10 cellular contexts compared by ENCODE assay signal in genomic region chr21:20997308-20997632, GRCh38. TPM values are rescaled to one million over a fixed set of nuclear protein-coding genes. Genes with fewer than 3 reads are reported as not detected.
DNase-seq lines count a peak whose midpoint lies in the region; ATAC-seq and TF ChIP-seq lines count a peak whose summit lies in the region.
"Had no signal": no experiment of that assay in that cellular context is flagged by ENCODE, and none has a peak within 500 bp of the region (broad histone marks: within the 10 kb centered on the region; RNA-seq: fewer than 3 reads in every experiment).

No MANE protein-coding gene starts in this region.

- ATAC-seq in activated naive CD4-positive, alpha-beta T cell treated with anti-CD3 and anti-CD28 coated beads, Interleukin-2, amount 50 U/mL, for 72 hours: no peak
- ATAC-seq in natural killer cell treated with Interleukin-12 subunit alpha and Interleukin-12 subunit beta and Interleukin-15 and Interleukin-18, amount 100 ng/mL, for 72 hours: no peak
- ATAC-seq in upper lobe of left lung (ENCODE audit: low FRiP score in 2 of 2) (peak; percentile 31 to 38), HG03571 (IDR thresholded peaks at IDR 0.05; ENCODE audit: unreplicated experiment) (no peak)

- H3K9me3 Mint-ChIP-seq in activated naive CD4-positive, alpha-beta T cell treated with anti-CD3 and anti-CD28 coated beads, Interleukin-2, amount 50 U/mL, for 24 hours: no peaks in the 10 kb centered on the region
- no peaks in the 10 kb centered on the region for H3K9me3 Mint-ChIP-seq in activated naive CD4-positive, alpha-beta T cell treated with anti-CD3 and anti-CD28 coated beads, Interleukin-2, amount 50 U/mL, for 72 hours
- no peaks in the 10 kb centered on the region for H3K9me3 Mint-ChIP-seq in natural killer cell treated with Interleukin-12 subunit alpha and Interleukin-12 subunit beta and Interleukin-15 and Interleukin-18, amount 100 ng/mL, for 72 hours

- no peak overlapping the region for H3K27ac Mint-ChIP-seq in activated naive CD4-positive, alpha-beta T cell treated with anti-CD3 and anti-CD28 coated beads, Interleukin-2, amount 50 U/mL, for 24 hours
- H3K27ac Mint-ChIP-seq in activated naive CD4-positive, alpha-beta T cell treated with anti-CD3 and anti-CD28 coated beads, Interleukin-2, amount 50 U/mL, for 72 hours: no peak overlapping the region
- H3K27ac Mint-ChIP-seq in natural killer cell treated with Interleukin-12 subunit alpha and Interleukin-12 subunit beta and Interleukin-15 and Interleukin-18, amount 100 ng/mL, for 72 hours: no peak overlapping the region

- no peak for DNase-seq in activated naive CD4-positive, alpha-beta T cell treated with anti-CD3 and anti-CD28 coated beads, Interleukin-2, amount 50 U/mL, for 72 hours (ENCODE audit: low spot score in 2 of 2)
- DNase-seq in fibroblast of pulmonary artery (ENCODE audit: low read depth) (no peak), upper lobe of left lung (peak in 1 of 2 donors; percentile 47), dedifferentiated amniotic fluid mesenchymal stem cell (ENCODE audit: extremely low spot score) (no peak), erythroblast (lab: John Stamatoyannopoulos, UW) (no peak)
- DNase-seq in natural killer cell treated with Interleukin-12 subunit alpha and Interleukin-12 subunit beta and Interleukin-15 and Interleukin-18, amount 100 ng/mL, for 72 hours (ENCODE audit: low spot score): no peak
- DNase-seq: Karpas-422 had no signal

- H3K27me3 Mint-ChIP-seq in activated naive CD4-positive, alpha-beta T cell treated with anti-CD3 and anti-CD28 coated beads, Interleukin-2, amount 50 U/mL, for 24 hours: peaks cover 34% of the 10 kb centered on the region
- H3K27me3 Mint-ChIP-seq in natural killer cell treated with Interleukin-12 subunit alpha and Interleukin-12 subunit beta and Interleukin-15 and Interleukin-18, amount 100 ng/mL, for 72 hours: peaks cover 0 to 2% of the 10 kb centered on the region in 2 donors

- peaks cover 11 to 25% (median 14%) of the 10 kb centered on the region in 4 donors for H3K4me1 ChIP-seq in upper lobe of left lung
- H3K4me1 ChIP-seq: BLaER1 had no signal

- no peaks in the 10 kb centered on the region for H3K9me3 ChIP-seq in upper lobe of left lung

- peaks cover 13% of the 10 kb centered on the region for H3K4me1 Mint-ChIP-seq in activated naive CD4-positive, alpha-beta T cell treated with anti-CD3 and anti-CD28 coated beads, Interleukin-2, amount 50 U/mL, for 24 hours
- peaks cover 0 to 15% of the 10 kb centered on the region in 2 donors for H3K4me1 Mint-ChIP-seq in natural killer cell treated with Interleukin-12 subunit alpha and Interleukin-12 subunit beta and Interleukin-15 and Interleukin-18, amount 100 ng/mL, for 72 hours (ENCODE audit: low read depth in 2 of 2)

- TF ChIP-seq EP300 in upper lobe of left lung (IDR thresholded peaks at IDR 0.05): no peak

- peaks cover 0 to 5% (median 5%) of the 10 kb centered on the region in 4 donors for H3K27me3 ChIP-seq in upper lobe of left lung
- H3K27me3 ChIP-seq: BLaER1 had no signal

- TF ChIP-seq CTCF in fibroblast of pulmonary artery (IDR thresholded peaks at IDR 0.05; ENCODE audit: low read length, missing control alignments) (no peak), upper lobe of left lung (IDR thresholded peaks at IDR 0.05) (no peak)

- H3K4me3 ChIP-seq in fibroblast of pulmonary artery (replicated peaks; ENCODE audit: low read depth, low read length) (peak overlapping the region; percentile 77), upper lobe of left lung (peak overlapping the region; percentile 28 to 57 (median 50))

- no peak overlapping the region for H3K27ac ChIP-seq in upper lobe of left lung
- H3K27ac ChIP-seq: BLaER1 had no signal

- 0% methylated on average over 1 to 20 of the region's 20 CpGs for WGBS in upper lobe of left lung, 2 donors

- H3K36me3 ChIP-seq in upper lobe of left lung: no peaks in the 10 kb centered on the region
- H3K36me3 ChIP-seq: BLaER1 had no signal

- TF ChIP-seq POLR2A in upper lobe of left lung (IDR thresholded peaks at IDR 0.05) (no peak), erythroblast (IDR thresholded peaks at IDR 0.05; ENCODE audit: low read length) (no peak)

- H3K36me3 Mint-ChIP-seq in activated naive CD4-positive, alpha-beta T cell treated with anti-CD3 and anti-CD28 coated beads, Interleukin-2, amount 50 U/mL, for 24 hours: no peaks in the 10 kb centered on the region
- no peaks in the 10 kb centered on the region for H3K36me3 Mint-ChIP-seq in activated naive CD4-positive, alpha-beta T cell treated with anti-CD3 and anti-CD28 coated beads, Interleukin-2, amount 50 U/mL, for 72 hours
- H3K36me3 Mint-ChIP-seq in natural killer cell treated with Interleukin-12 subunit alpha and Interleukin-12 subunit beta and Interleukin-15 and Interleukin-18, amount 100 ng/mL, for 72 hours: no peaks in the 10 kb centered on the region

- peak overlapping the region; percentile 16 for H3K4me3 Mint-ChIP-seq in activated naive CD4-positive, alpha-beta T cell treated with anti-CD3 and anti-CD28 coated beads, Interleukin-2, amount 50 U/mL, for 24 hours
- peak overlapping the region; percentile 38 for H3K4me3 Mint-ChIP-seq in natural killer cell treated with Interleukin-12 subunit alpha and Interleukin-12 subunit beta and Interleukin-15 and Interleukin-18, amount 100 ng/mL, for 72 hours

RNA-seq across cellular contexts. Expression of gene NCAM2, which starts 0.9 kb away (rescaled TPM):
- total RNA-seq in activated naive CD4-positive, alpha-beta T cell treated with anti-CD3 and anti-CD28 coated beads, Interleukin-2, amount 50 U/mL, for 72 hours: not detected
- total RNA-seq in natural killer cell treated with Interleukin-12 subunit alpha and Interleukin-12 subunit beta and Interleukin-15 and Interleukin-18, amount 100 ng/mL, for 72 hours: not detected
- 1 to 10 TPM; 2.0 to 8.6 (median 2.9) TPM for total RNA-seq in upper lobe of left lung

Comparison
In these comparisons a context has a peak if more than half of its experiments do, and no peak if none do; other contexts are left out.
1. ATAC-seq: peak in upper lobe of left lung (2 of 2); none in activated naive CD4-positive, alpha-beta T cell treated with anti-CD3 and anti-CD28 coated beads, Interleukin-2, amount 50 U/mL, for 72 hours (0 of 2), natural killer cell treated with Interleukin-12 subunit alpha and Interleukin-12 subunit beta and Interleukin-15 and Interleukin-18, amount 100 ng/mL, for 72 hours (0 of 2) and HG03571 (single experiment).